ENCODE assay signal across 8 cellular contexts in genomic region chr15:63601026-63601726, GRCh38. TPM values are rescaled to one million over a fixed set of nuclear protein-coding genes. Genes with fewer than 3 reads are reported as not detected.
DNase-seq lines count a peak whose midpoint lies in the region; ATAC-seq and TF ChIP-seq lines count a peak whose summit lies in the region.

No MANE protein-coding gene starts in this region.

- intact Hi-C loops in left ventricle myocardium superior (cut with micrococcal nuclease) (no loop called here), sigmoid colon (cut with DNase I) (loop anchor here (10.0 kb wide), 1 partner anchor 546 kb away; no protein-coding TSS in a partner anchor)

- no peaks in the 10 kb centered on the region for H3K36me3 ChIP-seq in sigmoid colon

- H3K27me3 ChIP-seq in sigmoid colon, result no peaks in the 10 kb centered on the region

- peak; percentile 47 for TF ChIP-seq POLR2A in GM15510 (IDR thresholded peaks at IDR 0.05; ENCODE audit: borderline replicate concordance, extremely low read depth, insufficient read length)
- TF ChIP-seq POLR2A in sigmoid colon (IDR thresholded peaks at IDR 0.05), result no peak

- H3K9me3 ChIP-seq in sigmoid colon, result no peaks in the 10 kb centered on the region

- TF ChIP-seq CTCF in sigmoid colon (IDR thresholded peaks at IDR 0.05), result no peak

- H3K4me1 Mint-ChIP-seq in activated naive CD4-positive, alpha-beta T cell treated with anti-CD3 and anti-CD28 coated beads, Interleukin-2, amount 50 U/mL, for 24 hours, result peaks cover 64% of the 10 kb centered on the region

- no peak for TF ChIP-seq EP300 in sigmoid colon (IDR thresholded peaks at IDR 0.05)

- H3K36me3 Mint-ChIP-seq in activated naive CD4-positive, alpha-beta T cell treated with anti-CD3 and anti-CD28 coated beads, Interleukin-2, amount 50 U/mL, for 24 hours, result no peaks in the 10 kb centered on the region

- H3K9me3 Mint-ChIP-seq in activated naive CD4-positive, alpha-beta T cell treated with anti-CD3 and anti-CD28 coated beads, Interleukin-2, amount 50 U/mL, for 24 hours, result no peaks in the 10 kb centered on the region

- peaks cover 0 to 79% (median 39%) of the 10 kb centered on the region in 4 donors for H3K4me1 ChIP-seq in sigmoid colon

- peak overlapping the region; percentile 38 to 68 (median 60) for H3K4me3 ChIP-seq in sigmoid colon

- peak overlapping the region; percentile 94 for H3K27ac Mint-ChIP-seq in activated naive CD4-positive, alpha-beta T cell treated with anti-CD3 and anti-CD28 coated beads, Interleukin-2, amount 50 U/mL, for 24 hours

- ATAC-seq in HG02678 (IDR thresholded peaks at IDR 0.05; ENCODE audit: unreplicated experiment) (peak; percentile 19), left ventricle myocardium superior (peak; percentile 0)

- WGBS in sigmoid colon, 2 donors, result 0 to 1% methylated on average over 64 of the region's 64 CpGs

- no peaks in the 10 kb centered on the region for H3K27me3 Mint-ChIP-seq in activated naive CD4-positive, alpha-beta T cell treated with anti-CD3 and anti-CD28 coated beads, Interleukin-2, amount 50 U/mL, for 24 hours

- H3K27ac ChIP-seq in sigmoid colon, result peak overlapping the region; percentile 87 to 95 (median 92)

- peak overlapping the region; percentile 96 for H3K4me3 Mint-ChIP-seq in activated naive CD4-positive, alpha-beta T cell treated with anti-CD3 and anti-CD28 coated beads, Interleukin-2, amount 50 U/mL, for 24 hours

- peak; percentile 32 for DNase-seq in RKO (ENCODE audit: low spot score)
- peak; percentile 61 for DNase-seq in left ventricle myocardium superior
- DNase-seq in sigmoid colon, result peak; percentile 71
- DNase-seq in SHP77 treated with DMSO at 0.1 percent for 48 hours (lab: John Stamatoyannopoulos, UW), result no peak
- DNase-seq in HCEC 1CT, result no peak

RNA-seq across cellular contexts. Expression of gene FBXL22, which starts 4.0 kb away (rescaled TPM):
- total RNA-seq in left ventricle myocardium superior, result 42.4 TPM
- total RNA-seq in sigmoid colon, result 100 to 1,000 TPM in 2 of 4 donors, 10 to 100 TPM in 2; 46.7 to 150 (median 99.3) TPM
- 1 to 10 TPM in 2 of 3 donors, under 1 TPM in 1; 0.69 to 2.6 (median 1.2) TPM for polyA plus RNA-seq in sigmoid colon

Comparison
In these comparisons a context has a peak if more than half of its experiments do, and no peak if none do; other contexts are left out.
1. DNase-seq: peak in RKO (single experiment), left ventricle myocardium superior (single experiment) and sigmoid colon (single experiment); none in SHP77 treated with DMSO at 0.1 percent for 48 hours (single experiment) and HCEC 1CT (single experiment).